ENCODE assay signal across 8 cellular contexts in genomic region chr17:19744922-19745757, GRCh38. TPM values are rescaled to one million over a fixed set of nuclear protein-coding genes. Genes with fewer than 3 reads are reported as not detected.
DNase-seq lines count a peak whose midpoint lies in the region; ATAC-seq, FAIRE-seq and TF ChIP-seq lines count a peak whose summit lies in the region.

No MANE protein-coding gene starts in this region.

- H3K27me3 ChIP-seq in HL-60 (ENCODE audit: insufficient read depth, poor library complexity, severe bottlenecking): no peaks in the 10 kb centered on the region
- H3K27me3 ChIP-seq in SK-N-SH (ENCODE audit: insufficient read depth): no peaks in the 10 kb centered on the region
- H3K27me3 ChIP-seq in cardiac muscle cell: peaks cover 3% of the 10 kb centered on the region
- H3K27me3 ChIP-seq in pancreas: no peaks in the 10 kb centered on the region
- H3K27me3 ChIP-seq in thoracic aorta (replicated peaks; ENCODE audit: insufficient read depth): no peaks in the 10 kb centered on the region

- WGBS in SK-N-SH (ENCODE audit: low lambda C conversion rate): 67% methylated on average over 28 of the region's 50 CpGs
- WGBS in pancreas, 2 donors: 28 to 32% methylated on average over 47 to 50 of the region's 50 CpGs

- H3K79me2 ChIP-seq in SK-N-SH (ENCODE audit: insufficient read depth): no peaks in the 10 kb centered on the region

- ATAC-seq in pancreas: peak; percentile 93 to 99 (median 96)
- peak; percentile 39 for ATAC-seq in thoracic aorta (ENCODE audit: insufficient number of reproducible peaks, low FRiP score, low read depth)
- no peak for ATAC-seq in HG02623 (IDR thresholded peaks at IDR 0.05; ENCODE audit: unreplicated experiment)

- peak; percentile 42 for TF ChIP-seq CTCF in HL-60 (IDR thresholded peaks at IDR 0.05; ENCODE audit: insufficient read depth, low read length)
- TF ChIP-seq CTCF in SK-N-SH (IDR thresholded peaks at IDR 0.05): peak; percentile 70
- TF ChIP-seq CTCF in cardiac muscle cell (IDR thresholded peaks at IDR 0.05; ENCODE audit: low read depth, low read length): peak; percentile 76
- TF ChIP-seq CTCF in pancreas (IDR thresholded peaks at IDR 0.05): peak; percentile 94 to 98 (median 96)
- TF ChIP-seq CTCF in thoracic aorta (IDR thresholded peaks at IDR 0.05): peak; percentile 95

- intact Hi-C loops in pancreas (cut with DNase I): no loop called here

- H2AFZ ChIP-seq in SK-N-SH (ENCODE audit: low read depth): no peak overlapping the region

- H3K4me1 ChIP-seq in SK-N-SH (ENCODE audit: control insufficient read depth in 1 of 2, insufficient read depth in 2 of 2, low read depth in 1 of 2, low read length in 1 of 2) (peaks cover 0 to 6% of the 10 kb centered on the region in 2 experiments; a peak in 1 of 4 replicates), cardiac muscle cell (ENCODE audit: low read depth) (no peaks in the 10 kb centered on the region), pancreas (peaks cover 0 to 4% (median 0%) of the 10 kb centered on the region in 3 donors), thoracic aorta (ENCODE audit: control insufficient read depth in 1 of 2, low read depth in 2 of 2) (peaks cover 0 to 20% of the 10 kb centered on the region in 2 donors)

- no peak overlapping the region for H3K9ac ChIP-seq in SK-N-SH

- H3K4me1 Mint-ChIP-seq in activated naive CD8-positive, alpha-beta T cell treated with anti-CD3 and anti-CD28 coated beads for 36 hours: peaks cover 6% of the 10 kb centered on the region

- no peaks in the 10 kb centered on the region for H3F3A ChIP-seq in SK-N-SH (replicated peaks; ENCODE audit: insufficient read depth)

- no peaks in the 10 kb centered on the region for H3K9me3 Mint-ChIP-seq in activated naive CD8-positive, alpha-beta T cell treated with anti-CD3 and anti-CD28 coated beads for 36 hours

- TF ChIP-seq RAD21 in SK-N-SH (IDR thresholded peaks at IDR 0.05; ENCODE audit: low read length): peak; percentile 65

- peak overlapping the region; percentile 69 for H3K4me3 Mint-ChIP-seq in activated naive CD8-positive, alpha-beta T cell treated with anti-CD3 and anti-CD28 coated beads for 36 hours

- no peaks in the 10 kb centered on the region for H3K27me3 Mint-ChIP-seq in activated naive CD8-positive, alpha-beta T cell treated with anti-CD3 and anti-CD28 coated beads for 36 hours

- no peaks in the 10 kb centered on the region for H3K36me3 Mint-ChIP-seq in activated naive CD8-positive, alpha-beta T cell treated with anti-CD3 and anti-CD28 coated beads for 36 hours

- DNase-seq in DMS153 treated with DMSO at 0.1 percent for 48 hours (lab: John Stamatoyannopoulos, UW; ENCODE audit: unreplicated experiment): peak; percentile 30
- peak; percentile 51 to 71 for DNase-seq in HL-60 (ENCODE audit: low read depth in 1 of 2, low spot score in 1 of 2)
- peak; percentile 95 for DNase-seq in SK-N-SH
- peak; percentile 89 for DNase-seq in activated naive CD8-positive, alpha-beta T cell treated with anti-CD3 and anti-CD28 coated beads for 36 hours
- peak; percentile 80 to 92 for DNase-seq in cardiac muscle cell (ENCODE audit: low read depth in 1 of 2, low spot score in 1 of 2)
- DNase-seq in pancreas: peak; percentile 85 to 99 (median 94)
- DNase-seq in thoracic aorta (ENCODE audit: low spot score): peak; percentile 73

- H3K36me3 ChIP-seq in SK-N-SH (replicated peaks in 1 of 2; ENCODE audit: control insufficient read depth in 1 of 2, insufficient read depth in 2 of 2, low read length in 1 of 2) (no peaks in the 10 kb centered on the region), cardiac muscle cell (no peaks in the 10 kb centered on the region), pancreas (no peaks in the 10 kb centered on the region), thoracic aorta (no peaks in the 10 kb centered on the region)

- H3K9me2 ChIP-seq in SK-N-SH: no peaks in the 10 kb centered on the region

- H3K27ac ChIP-seq in HL-60 (replicated peaks): no peak overlapping the region
- no peak overlapping the region; a peak in 1 of 4 replicates for H3K27ac ChIP-seq in SK-N-SH (ENCODE audit: low read depth in 2 of 2, low read length in 1 of 2)
- no peak overlapping the region for H3K27ac ChIP-seq in cardiac muscle cell
- H3K27ac ChIP-seq in pancreas: no peak overlapping the region
- no peak overlapping the region for H3K27ac ChIP-seq in thoracic aorta

- CTCF ChIA-PET in SK-N-SH (lab: Yijun Ruan, JAX): interaction anchor here (0.6 to 5.9 kb wide), 44 partner anchors 9 to 417 kb away, joined by 3 to 55 read pairs (median 4); partner anchors contain the start of genes ALDH3A2, SLC47A1 and SLC47A2

- H3K27ac Mint-ChIP-seq in activated naive CD8-positive, alpha-beta T cell treated with anti-CD3 and anti-CD28 coated beads for 36 hours: no peak overlapping the region

- no peaks in the 10 kb centered on the region for H4K20me1 ChIP-seq in SK-N-SH (ENCODE audit: insufficient read depth)

- H3K4me3 ChIP-seq in HL-60 (replicated peaks; ENCODE audit: insufficient read depth, low read length) (peak overlapping the region; percentile 25), SK-N-SH (ENCODE audit: low read depth in 2 of 2, low read length in 1 of 2) (peak overlapping the region in 1 of 2 experiments; percentile 47; a peak in 3 of 4 replicates), cardiac muscle cell (peak overlapping the region; percentile 24), pancreas (peak overlapping the region; percentile 28 to 59 (median 39)), thoracic aorta (peak overlapping the region; percentile 73)

- no peaks in the 10 kb centered on the region for H3K9me3 ChIP-seq in SK-N-SH
- no peaks in the 10 kb centered on the region for H3K9me3 ChIP-seq in cardiac muscle cell (ENCODE audit: low read depth)
- H3K9me3 ChIP-seq in pancreas: no peaks in the 10 kb centered on the region
- no peaks in the 10 kb centered on the region for H3K9me3 ChIP-seq in thoracic aorta

- peak overlapping the region; percentile 76 for H3K4me2 ChIP-seq in SK-N-SH

- FAIRE-seq in pancreas (lab: Jason Lieb, UNC): no peak

- TF ChIP-seq EP300 in SK-N-SH (IDR thresholded peaks at IDR 0.05; ENCODE audit: borderline replicate concordance in 1 of 2, low read depth in 1 of 2, low read length in 1 of 2): no peak

- POLR2A ChIA-PET in SK-N-SH (lab: Yijun Ruan, JAX): interaction anchor here (0.5 to 1.0 kb wide), 7 partner anchors 17 to 166 kb away, joined by 3 to 5 read pairs (median 4); partner anchors contain the start of gene ALDH3A2

TF ChIP-seq in SK-N-SH, 30 proteins besides CTCF, POLR2A, EP300 and RAD21 (continues in another document):
- TF ChIP-seq YY1 (IDR thresholded peaks at IDR 0.05; ENCODE audit: low read depth) (0 out of 2 replicates have a peak, but pooled peaks have one; percentile 20), FOXJ3 (CRISPR knock-in tag; IDR thresholded peaks at IDR 0.05) (no peak), RFX5 (IDR thresholded peaks at IDR 0.05; ENCODE audit: low read length) (no peak), EZH2phosphoT487 (IDR thresholded peaks at IDR 0.05; ENCODE audit: borderline replicate concordance, low read depth) (no peak), NFIC (IDR thresholded peaks at IDR 0.05; ENCODE audit: borderline replicate concordance) (no peak), CHD2 (IDR thresholded peaks at IDR 0.05; ENCODE audit: low read length, partially characterized antibody) (no peak), FOXM1 (IDR thresholded peaks at IDR 0.05; ENCODE audit: low read depth) (no peak), TCF12 (IDR thresholded peaks at IDR 0.05) (no peak), POLR2AphosphoS5 (IDR thresholded peaks at IDR 0.05; ENCODE audit: low read depth, low read length) (0 out of 2 replicates have a peak, but pooled peaks have one; percentile 55), GATA2 (CRISPR knock-in tag; IDR thresholded peaks at IDR 0.05) (no peak)
- TF ChIP-seq, protein P1, sequence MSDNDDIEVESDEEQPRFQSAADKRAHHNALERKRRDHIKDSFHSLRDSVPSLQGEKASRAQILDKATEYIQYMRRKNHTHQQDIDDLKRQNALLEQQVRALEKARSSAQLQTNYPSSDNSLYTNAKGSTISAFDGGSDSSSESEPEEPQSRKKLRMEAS (IDR thresholded peaks at IDR 0.05; ENCODE audit: low read depth): peak; percentile 71
- TF ChIP-seq, protein P2, sequence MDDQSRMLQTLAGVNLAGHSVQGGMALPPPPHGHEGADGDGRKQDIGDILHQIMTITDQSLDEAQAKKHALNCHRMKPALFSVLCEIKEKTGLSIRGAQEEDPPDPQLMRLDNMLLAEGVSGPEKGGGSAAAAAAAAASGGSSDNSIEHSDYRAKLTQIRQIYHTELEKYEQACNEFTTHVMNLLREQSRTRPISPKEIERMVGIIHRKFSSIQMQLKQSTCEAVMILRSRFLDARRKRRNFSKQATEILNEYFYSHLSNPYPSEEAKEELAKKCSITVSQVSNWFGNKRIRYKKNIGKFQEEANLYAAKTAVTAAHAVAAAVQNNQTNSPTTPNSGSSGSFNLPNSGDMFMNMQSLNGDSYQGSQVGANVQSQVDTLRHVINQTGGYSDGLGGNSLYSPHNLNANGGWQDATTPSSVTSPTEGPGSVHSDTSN (IDR thresholded peaks at IDR 0.05): no peak
- TF ChIP-seq, protein P3, sequence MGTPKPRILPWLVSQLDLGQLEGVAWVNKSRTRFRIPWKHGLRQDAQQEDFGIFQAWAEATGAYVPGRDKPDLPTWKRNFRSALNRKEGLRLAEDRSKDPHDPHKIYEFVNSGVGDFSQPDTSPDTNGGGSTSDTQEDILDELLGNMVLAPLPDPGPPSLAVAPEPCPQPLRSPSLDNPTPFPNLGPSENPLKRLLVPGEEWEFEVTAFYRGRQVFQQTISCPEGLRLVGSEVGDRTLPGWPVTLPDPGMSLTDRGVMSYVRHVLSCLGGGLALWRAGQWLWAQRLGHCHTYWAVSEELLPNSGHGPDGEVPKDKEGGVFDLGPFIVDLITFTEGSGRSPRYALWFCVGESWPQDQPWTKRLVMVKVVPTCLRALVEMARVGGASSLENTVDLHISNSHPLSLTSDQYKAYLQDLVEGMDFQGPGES (IDR thresholded peaks at IDR 0.05; ENCODE audit: low read depth, low read length): no peak

RNA-seq across cellular contexts. Expression of gene ALDH3A1, which starts 3.0 kb away (rescaled TPM):
- polyA plus RNA-seq in SK-N-SH (2012; rRNA removed) (0.52 and 0.79 TPM in 2 replicates), cardiac muscle cell (not detected in 2 replicates), pancreas (under 1 TPM; 0.23 to 0.34 TPM)
- 0.33 and 0.49 TPM in 2 replicates for polyA plus RNA-seq in SK-N-SH (2012; cell fraction: cytosol; rRNA removed)
- polyA plus RNA-seq in SK-N-SH (2012; cell fraction: nucleus; rRNA removed): 0.75 and 1.0 TPM in 2 replicates
- total RNA-seq in activated naive CD8-positive, alpha-beta T cell treated with anti-CD3 and anti-CD28 coated beads for 36 hours: under 1 TPM; 0.34 to 0.47 TPM
- total RNA-seq in cardiac muscle cell (1.0 TPM in 1 of 2 replicates, not detected in the other), pancreas (under 1 TPM in 3 of 6 donors, not detected in 3; 0.20 to 0.51 (median 0.47) TPM), thoracic aorta (10 to 100 TPM in 1 of 2 donors, 1 to 10 TPM in 1; 3.2 to 21.2 TPM)

RNA-seq across cellular contexts. Expression of gene SLC47A2, which starts 28.8 kb away (rescaled TPM):
- not detected in 2 replicates for polyA plus RNA-seq in SK-N-SH (2012; rRNA removed)
- not detected in 2 replicates for polyA plus RNA-seq in SK-N-SH (2012; cell fraction: cytosol; rRNA removed)
- not detected in 2 replicates for polyA plus RNA-seq in SK-N-SH (2012; cell fraction: nucleus; rRNA removed)
- not detected for total RNA-seq in activated naive CD8-positive, alpha-beta T cell treated with anti-CD3 and anti-CD28 coated beads for 36 hours
- 0.14 and 0.27 TPM in 2 replicates for total RNA-seq in cardiac muscle cell
- polyA plus RNA-seq in cardiac muscle cell: 0.37 and 0.42 TPM in 2 replicates
- not detected for total RNA-seq in pancreas
- not detected for polyA plus RNA-seq in pancreas
- not detected for total RNA-seq in thoracic aorta

Comparison
In these comparisons a context has a peak if more than half of its experiments do, and no peak if none do; other contexts are left out.
1. DNase-seq: peak in every context shown above with its lines; median percentile 95 in SK-N-SH; 94 in pancreas; 89 in activated naive CD8-positive, alpha-beta T cell treated with anti-CD3 and anti-CD28 coated beads for 36 hours; 86 in cardiac muscle cell; 73 in thoracic aorta; 61 in HL-60; 30 in DMS153 treated with DMSO at 0.1 percent for 48 hours.
2. CTCF ChIP-seq: peak in every context shown above with its lines; median percentile 96 in pancreas; 95 in thoracic aorta; 76 in cardiac muscle cell; 70 in SK-N-SH; 42 in HL-60.